Comparison of ENCODE assay signal across 2 cellular contexts in the genomic region with DNA sequence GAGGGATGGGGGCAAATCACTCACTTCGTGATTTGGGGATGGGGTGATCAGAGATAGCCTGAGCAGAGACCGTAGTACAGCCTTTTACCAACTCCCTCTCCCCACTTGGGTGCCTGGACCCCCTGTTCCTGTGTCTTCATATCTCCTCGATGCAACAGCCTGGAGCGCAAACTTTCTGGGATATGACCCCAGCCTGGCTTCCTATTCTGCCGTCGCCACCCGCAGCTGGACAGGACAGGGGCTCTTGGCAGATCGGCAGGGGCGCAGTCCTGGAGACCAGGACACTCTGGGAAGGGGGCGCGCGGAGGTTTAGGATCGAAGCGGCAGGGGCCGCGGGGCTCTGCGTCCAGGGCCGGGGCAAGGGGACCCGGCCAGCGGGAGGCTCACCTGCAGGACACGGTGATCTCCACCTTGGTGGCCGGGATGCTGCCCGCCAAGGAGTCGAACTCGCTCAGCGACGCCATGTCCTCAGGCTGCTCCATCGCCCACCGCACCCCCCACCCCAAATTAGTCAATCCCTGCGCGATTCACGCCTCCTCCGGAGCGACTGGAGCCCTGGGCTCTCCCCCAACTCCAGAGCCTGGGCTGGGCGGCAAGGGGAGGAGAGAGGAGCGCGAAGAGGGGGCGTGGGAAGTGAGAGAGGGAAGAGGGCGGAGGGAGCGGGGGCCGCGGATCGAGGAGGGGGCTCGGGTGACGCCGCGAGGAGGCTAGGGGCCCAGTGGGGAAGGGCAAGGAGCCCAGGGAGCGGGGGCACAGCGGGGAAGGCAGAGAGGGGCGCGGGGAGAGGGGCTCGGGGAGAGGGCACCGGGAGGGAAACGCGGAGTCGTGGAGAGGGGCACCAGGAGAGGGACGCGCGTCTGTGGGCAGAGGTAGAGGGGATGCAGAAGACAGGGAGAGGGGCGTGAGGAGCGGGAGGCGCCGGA.
TF ChIP-seq lines count a peak whose summit lies in the region.

Gene CPNE5 (minus strand): TSS at position 549 of the 923 bp plus-strand sequence. CDS start 67 bp downstream, at position 482.

TF ChIP-seq in H1, 55 proteins besides CTCF, POLR2A, EP300 and RAD21 (continued from another document):
- TF ChIP-seq RNF2 (IDR thresholded peaks at IDR 0.05; ENCODE audit: borderline replicate concordance, low read depth, low read length, missing control alignments, poor library complexity, severe bottlenecking) (peak; percentile 61), SP1 (IDR thresholded peaks at IDR 0.05; ENCODE audit: low read depth, low read length) (no peak), ASH2L (IDR thresholded peaks at IDR 0.05; ENCODE audit: low read length) (peak; percentile 65), SUZ12 (IDR thresholded peaks at IDR 0.05; ENCODE audit: low read length) (peak; percentile 75), BACH1 (IDR thresholded peaks at IDR 0.05; ENCODE audit: low read length) (no peak), CHD7 (IDR thresholded peaks at IDR 0.05; ENCODE audit: insufficient replicate concordance, low read length) (no peak), CEBPB (IDR thresholded peaks at IDR 0.05; ENCODE audit: low read depth, low read length) (no peak), EZH2 (IDR thresholded peaks at IDR 0.05; ENCODE audit: low read depth, low read length, severe bottlenecking) (peak; percentile 71), SIN3A (conservative IDR thresholded peaks at IDR 0.05 in 1 of 2, IDR thresholded peaks at IDR 0.05 in 1 of 2; ENCODE audit: low read depth in 1 of 2, low read length in 2 of 2) (no peak)

TF ChIP-seq in HEK293T, 16 proteins besides CTCF, POLR2A, EP300 and RAD21 (continued from another document):
- TF ChIP-seq SP1 (IDR thresholded peaks at IDR 0.05) (no peak), L3MBTL2 (conservative IDR thresholded peaks at IDR 0.05) (no peak), ARNT (IDR thresholded peaks at IDR 0.05) (no peak), TARDBP (IDR thresholded peaks at IDR 0.05) (no peak), LEF1 (IDR thresholded peaks at IDR 0.05; ENCODE audit: borderline replicate concordance) (no peak), CTBP1 (IDR thresholded peaks at IDR 0.05; ENCODE audit: borderline replicate concordance) (no peak), FOXK2 (IDR thresholded peaks at IDR 0.05) (no peak), HDGF (IDR thresholded peaks at IDR 0.05; ENCODE audit: borderline replicate concordance) (no peak), ELF4 (IDR thresholded peaks at IDR 0.05) (no peak), ZNF384 (IDR thresholded peaks at IDR 0.05) (no peak), BHLHE40 (IDR thresholded peaks at IDR 0.05; ENCODE audit: borderline replicate concordance) (no peak), NFRKB (IDR thresholded peaks at IDR 0.05) (no peak), PKNOX1 (IDR thresholded peaks at IDR 0.05) (no peak)
TF ChIP-seq in HEK293T: peak in this region for 0.
